In genomic region chr7:159099217-159099655, GRCh38 we compare ENCODE assay signal across 23 cellular contexts. TPM values are rescaled to one million over a fixed set of nuclear protein-coding genes. Genes with fewer than 3 reads are reported as not detected.
DNase-seq lines count a peak whose midpoint lies in the region; ATAC-seq and TF ChIP-seq lines count a peak whose summit lies in the region.
"Had no signal": no experiment of that assay in that cellular context is flagged by ENCODE, and none has a peak within 500 bp of the region (broad histone marks: within the 10 kb centered on the region; RNA-seq: fewer than 3 reads in every experiment).

No MANE protein-coding gene starts in this region.

- H3K27me3 ChIP-seq in gastroesophageal sphincter (no peaks in the 10 kb centered on the region), stomach (no peaks in the 10 kb centered on the region), hepatocyte (no peaks in the 10 kb centered on the region), colonic mucosa (no peaks in the 10 kb centered on the region)

- no peak overlapping the region for H3K4me2 ChIP-seq in hepatocyte

- H3K9ac ChIP-seq in colonic mucosa (ENCODE audit: low read depth in 2 of 2, low read length in 2 of 2), result no peak overlapping the region

- peak; percentile 16 for DNase-seq in GM04503 (ENCODE audit: low read depth)
- DNase-seq in mucosa of descending colon, result no peak
- peak; percentile 22 for DNase-seq in stomach
- no peak for DNase-seq in hepatocyte (ENCODE audit: low spot score)
- DNase-seq in GM19240 (ENCODE audit: insufficient read length, low spot score), result no peak
- DNase-seq in colonic mucosa, result no peak
- DNase-seq: activated CD8-positive, alpha-beta T cell treated with anti-CD3 and anti-CD28 coated beads for 36 hours; DMS79; HCEC 1CT; hypothalamus; Kasumi-1; NCI-H1105 treated with DMSO at 0.1 percent for 48 hours; NCI-H2227 treated with DMSO at 0.1 percent for 48 hours; RPMI8226; trophoblast cell had no signal

- H3K79me2 ChIP-seq in hepatocyte, result no peaks in the 10 kb centered on the region

- TF ChIP-seq EP300 in gastroesophageal sphincter (IDR thresholded peaks at IDR 0.05) (no peak), stomach (IDR thresholded peaks at IDR 0.05) (no peak)

- no peak overlapping the region for H2AFZ ChIP-seq in hepatocyte

- H3K9me3 ChIP-seq in gastroesophageal sphincter (no peaks in the 10 kb centered on the region), mucosa of descending colon (no peaks in the 10 kb centered on the region), stomach (no peaks in the 10 kb centered on the region), hepatocyte (ENCODE audit: low read depth) (no peaks in the 10 kb centered on the region), colonic mucosa (no peaks in the 10 kb centered on the region)

- H3K4me1 ChIP-seq in gastroesophageal sphincter (peaks cover 0 to 76% (median 27%) of the 10 kb centered on the region in 3 donors), mucosa of descending colon (ENCODE audit: low read depth) (no peaks in the 10 kb centered on the region), stomach (peaks cover 0 to 42% (median 27%) of the 10 kb centered on the region in 4 donors), hepatocyte (ENCODE audit: insufficient read depth) (no peaks in the 10 kb centered on the region), colonic mucosa (no peaks in the 10 kb centered on the region)

- no peaks in the 10 kb centered on the region for H4K20me1 ChIP-seq in hepatocyte (ENCODE audit: insufficient read depth, poor library complexity, severe bottlenecking)

- WGBS in gastroesophageal sphincter (ENCODE audit: low coverage in 1 of 2), 2 donors, result 42 to 52% methylated on average over 4 to 9 of the region's 9 CpGs
- WGBS in stomach, 5 donors, result 48 to 69% (median 64%) methylated on average over 9 of the region's 9 CpGs
- WGBS in hepatocyte (ENCODE audit: low lambda C conversion rate, missing lambda C conversion rate), result 80% methylated on average over 9 of the region's 9 CpGs

- TF ChIP-seq CTCF in gastroesophageal sphincter (IDR thresholded peaks at IDR 0.05) (no peak), mucosa of descending colon (IDR thresholded peaks at IDR 0.05) (no peak), stomach (IDR thresholded peaks at IDR 0.05) (no peak), hepatocyte (IDR thresholded peaks at IDR 0.05; ENCODE audit: poor library complexity) (no peak), colonic mucosa (IDR thresholded peaks at IDR 0.05) (no peak)

- H3K4me3 ChIP-seq in gastroesophageal sphincter (no peak overlapping the region), mucosa of descending colon (no peak overlapping the region), stomach (no peak overlapping the region), hepatocyte (no peak overlapping the region), colonic mucosa (no peak overlapping the region)

- H3K27ac ChIP-seq in gastroesophageal sphincter (peak overlapping the region; percentile 68 to 89 (median 86)), stomach (peak overlapping the region in 4 of 5 donors; percentile 70 to 90 (median 80)), hepatocyte (no peak overlapping the region), colonic mucosa (no peak overlapping the region)
- H3K27ac ChIP-seq: VCaP had no signal

- ATAC-seq in gastroesophageal sphincter, result peak; percentile 54
- peak; percentile 21 for ATAC-seq in mucosa of descending colon
- no peak for ATAC-seq in GM18907 (IDR thresholded peaks at IDR 0.05; ENCODE audit: unreplicated experiment)
- ATAC-seq: activated CD8-positive, alpha-beta T cell treated with anti-CD3 and anti-CD28 coated beads for 36 hours; CD8-positive, alpha-beta T cell; stimulated activated memory B cell treated with anti-CD40 and anti-IgM and Interleukin-4, amounts not matched to agents 10 μg/mL and 1 μg/mL and 100 μg/mL, for 72 hours; T-cell had no signal

- intact Hi-C loops in mucosa of descending colon (cut with DNase I, micrococcal nuclease), result no loop called here
- intact Hi-C loops in stomach (cut with DNase I; ENCODE audit: low total_unique reads), result no loop called here
- intact Hi-C loops in colonic mucosa (cut with DNase I), result no loop called here

- TF ChIP-seq POLR2A in gastroesophageal sphincter (IDR thresholded peaks at IDR 0.05) (no peak), stomach (IDR thresholded peaks at IDR 0.05) (no peak)

- H3K36me3 ChIP-seq in gastroesophageal sphincter (peaks cover 0 to 18% of the 10 kb centered on the region in 2 donors), mucosa of descending colon (ENCODE audit: low read depth) (no peaks in the 10 kb centered on the region), stomach (peaks cover 0 to 10% (median 5%) of the 10 kb centered on the region in 4 donors), hepatocyte (replicated peaks; ENCODE audit: insufficient read depth, low read depth) (no peaks in the 10 kb centered on the region), colonic mucosa (no peaks in the 10 kb centered on the region)

- H3K9me2 ChIP-seq in hepatocyte (replicated peaks; ENCODE audit: insufficient read depth), result no peaks in the 10 kb centered on the region

RNA-seq across cellular contexts. Expression of gene VIPR2, which starts 45.4 kb away (rescaled TPM):
- 10 to 100 TPM; 13.3 to 52.5 (median 27.4) TPM for total RNA-seq in gastroesophageal sphincter
- 10 to 100 TPM in 1 of 3 donors, 1 to 10 TPM in 1, under 1 TPM in 1; 0.58 to 19.8 (median 2.4) TPM for total RNA-seq in mucosa of descending colon
- total RNA-seq in stomach, result 10 to 100 TPM in 3 of 5 donors, 1 to 10 TPM in 2; 1.2 to 25.4 (median 11.7) TPM
- polyA plus RNA-seq in stomach, result 1 to 10 TPM; 1.6 to 5.7 (median 1.7) TPM
- total RNA-seq in hepatocyte, result 2.8 and 3.4 TPM in 2 replicates
- polyA plus RNA-seq in hepatocyte, result 2.7 and 4.5 TPM in 2 replicates
- 1 to 10 TPM in 1 of 2 donors, under 1 TPM in 1; 0.37 to 1.3 TPM for total RNA-seq in colonic mucosa
- total RNA-seq: bronchial epithelial cell, HT1080 had no signal

Comparison
In these comparisons a context has a peak if more than half of its experiments do, and no peak if none do; other contexts are left out.
1. DNase-seq: peak in GM04503 (single experiment) and stomach (single experiment); none in mucosa of descending colon (0 of 3), hepatocyte (single experiment), GM19240 (single experiment) and colonic mucosa (single experiment).
2. H3K27ac ChIP-seq: peak in gastroesophageal sphincter (4 of 4) and stomach (4 of 5); none in hepatocyte (single experiment) and colonic mucosa (single experiment).